In the genomic region with DNA sequence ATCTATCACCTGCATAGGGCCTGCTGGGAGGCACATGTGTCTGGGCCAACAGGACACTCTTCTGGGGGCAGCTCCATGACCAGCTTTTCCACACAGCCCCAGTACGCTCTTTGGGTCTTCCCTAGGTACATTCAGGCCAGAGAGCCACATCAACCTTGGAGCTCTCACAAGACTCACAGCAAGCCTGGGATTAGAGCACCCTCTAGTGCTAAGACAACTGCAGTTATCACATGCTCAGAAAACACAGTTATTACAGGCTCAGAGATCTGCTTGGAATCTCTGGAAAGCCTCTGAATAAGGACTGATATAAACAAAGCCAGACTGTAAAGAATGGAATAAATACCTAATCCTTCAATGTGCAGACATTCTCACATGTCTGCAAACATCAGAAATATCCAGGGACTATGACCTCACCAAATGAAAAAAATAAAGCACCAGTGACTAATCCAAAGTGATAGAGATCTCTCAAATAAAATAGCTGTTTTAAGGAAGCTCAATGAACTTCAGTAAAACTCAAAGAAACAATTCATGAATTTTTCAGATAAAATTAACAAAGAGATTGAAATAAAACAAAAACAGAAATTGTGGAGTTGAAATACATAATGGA, we compare ENCODE assay signal across 8 cellular contexts.
DNase-seq lines count a peak whose midpoint lies in the region; ATAC-seq and TF ChIP-seq lines count a peak whose summit lies in the region.

No MANE protein-coding gene starts in this region.

- H3K27me3 ChIP-seq in MM.1S (replicated peaks; ENCODE audit: insufficient read depth, low read length), result no peaks in the 10 kb centered on the region
- no peaks in the 10 kb centered on the region for H3K27me3 ChIP-seq in adipocyte (replicated peaks; ENCODE audit: control insufficient read depth, insufficient read depth, low read length)
- H3K27me3 ChIP-seq in left lung, result no peaks in the 10 kb centered on the region

- TF ChIP-seq CTCF in MM.1S (IDR thresholded peaks at IDR 0.05; ENCODE audit: low read length), result peak; percentile 87
- TF ChIP-seq CTCF in left lung (IDR thresholded peaks at IDR 0.05), result peak in 1 of 2 donors; percentile 32

- H3K36me3 ChIP-seq in MM.1S (replicated peaks; ENCODE audit: insufficient read depth, low read length) (no peaks in the 10 kb centered on the region), adipocyte (ENCODE audit: control insufficient read depth, insufficient read depth, low read length, severe bottlenecking) (no peaks in the 10 kb centered on the region), left lung (no peaks in the 10 kb centered on the region)

- H3K4me3 ChIP-seq in MM.1S (ENCODE audit: low read length) (no peak overlapping the region), adipocyte (ENCODE audit: low read length) (no peak overlapping the region), left lung (no peak overlapping the region)

- H3K4me2 ChIP-seq in MM.1S (ENCODE audit: low read depth, low read length), result no peak overlapping the region

- no peak overlapping the region for H3K9ac ChIP-seq in MM.1S (ENCODE audit: low read length)
- H3K9ac ChIP-seq in adipocyte (ENCODE audit: low read length), result no peak overlapping the region

- H3K9me2 ChIP-seq in MM.1S (replicated peaks; ENCODE audit: insufficient read depth, low read length), result no peaks in the 10 kb centered on the region

- H3K27ac ChIP-seq in MM.1S (ENCODE audit: low read length), result no peak overlapping the region
- H3K27ac ChIP-seq in left lung, result no peak overlapping the region

- H4K20me1 ChIP-seq in MM.1S (ENCODE audit: insufficient read depth, low read length), result no peaks in the 10 kb centered on the region

- ATAC-seq in GM21825 (IDR thresholded peaks at IDR 0.05; ENCODE audit: unreplicated experiment) (peak; percentile 68), left lung (peak; percentile 89)

- H3K79me2 ChIP-seq in MM.1S (ENCODE audit: low read length), result no peaks in the 10 kb centered on the region

- H2AFZ ChIP-seq in MM.1S (ENCODE audit: low read length), result no peak overlapping the region

- DNase-seq in NCI-H1694 (lab: John Stamatoyannopoulos, UW) (peak; percentile 7), NCI-H1694 treated with DMSO at 0.1 percent for 48 hours (lab: John Stamatoyannopoulos, UW) (no peak), MM.1S (peak; percentile 65), adipocyte (ENCODE audit: low read depth) (peak; percentile 34), left lung (no peak), occipital lobe (lab: John Stamatoyannopoulos, UW) (no peak)
- DNase-seq in stimulated activated naive CD4-positive, alpha-beta T cell treated with Interleukin-2 at 50 U/mL for 16 hours (lab: John Stamatoyannopoulos, UW), result no peak

- no peaks in the 10 kb centered on the region for H3K9me3 ChIP-seq in MM.1S (replicated peaks; ENCODE audit: insufficient read depth, low read length)
- H3K9me3 ChIP-seq in adipocyte (ENCODE audit: control insufficient read depth, low read length), result no peaks in the 10 kb centered on the region
- no peaks in the 10 kb centered on the region for H3K9me3 ChIP-seq in left lung

- H3F3A ChIP-seq in MM.1S (ENCODE audit: insufficient read depth, low read length), result no peaks in the 10 kb centered on the region

- H3K4me1 ChIP-seq in MM.1S (ENCODE audit: low read length) (peaks cover 7% of the 10 kb centered on the region; the same call in 1 of the 2 replicates), adipocyte (ENCODE audit: control insufficient read depth, insufficient read depth, low read length) (no peaks in the 10 kb centered on the region), left lung (no peaks in the 10 kb centered on the region)

- intact Hi-C loops in left lung (cut with DNase I), result no loop called here

Comparison
In these comparisons a context has a peak if more than half of its experiments do, and no peak if none do; other contexts are left out.
1. DNase-seq: peak in NCI-H1694 (single experiment), MM.1S (single experiment) and adipocyte (single experiment); none in NCI-H1694 treated with DMSO at 0.1 percent for 48 hours (single experiment), left lung (0 of 2), occipital lobe (single experiment) and stimulated activated naive CD4-positive, alpha-beta T cell treated with Interleukin-2 at 50 U/mL for 16 hours (single experiment).